8 cellular contexts compared by ENCODE assay signal in genomic region chr22:35915477-35916013, GRCh38.
A peak's percentile ranks its signal among the peaks of the same experiment; 100 is the strongest.
DNase-seq lines count a peak whose midpoint lies in the region; ATAC-seq and TF ChIP-seq lines count a peak whose summit lies in the region.

No MANE protein-coding gene starts in this region.

- H3K36me3 Mint-ChIP-seq in glutamatergic neuron (ENCODE audit: unreplicated experiment), result no peaks in the 10 kb centered on the region

- H3K36me3 ChIP-seq in GM23248 (ENCODE audit: low read depth) (no peaks in the 10 kb centered on the region), SJCRH30 (no peaks in the 10 kb centered on the region; the same call in 1 of the 2 replicates)

- H3K4me3 ChIP-seq in GM23248 (peak overlapping the region; percentile 77), SJCRH30 (peak overlapping the region; percentile 48)

- 0 out of 2 replicates have a peak overlapping the region, but pooled peaks have one; percentile 11 for H2AFZ ChIP-seq in GM23248

- H3K27ac Mint-ChIP-seq in glutamatergic neuron (ENCODE audit: unreplicated experiment), result peak overlapping the region; percentile 90

- H3K4me1 ChIP-seq in GM23248 (ENCODE audit: insufficient read depth), result peaks cover 30% of the 10 kb centered on the region
- peaks cover 19% of the 10 kb centered on the region for H3K4me1 ChIP-seq in SJCRH30

- peaks cover 5% of the 10 kb centered on the region for H3K9me3 Mint-ChIP-seq in glutamatergic neuron (ENCODE audit: unreplicated experiment)

- H3K27me3 Mint-ChIP-seq in glutamatergic neuron (ENCODE audit: unreplicated experiment), result no peaks in the 10 kb centered on the region

- peaks cover 62% of the 10 kb centered on the region for H3K4me1 Mint-ChIP-seq in glutamatergic neuron (ENCODE audit: low read depth, unreplicated experiment)

- intact Hi-C loops in sciatic nerve (cut with DNase I), result no loop called here

- H3K27ac ChIP-seq in GM23248 (peak overlapping the region; percentile 76), SJCRH30 (peak overlapping the region; percentile 64)

- H3K4me2 ChIP-seq in GM23248 (ENCODE audit: unreplicated experiment), result peak overlapping the region; percentile 96

- H3K9me2 ChIP-seq in GM23248 (ENCODE audit: insufficient read depth), result no peaks in the 10 kb centered on the region

- peak overlapping the region; percentile 69 for H3K9ac ChIP-seq in GM23248

- no peak for TF ChIP-seq CTCF in glutamatergic neuron (IDR thresholded peaks at IDR 0.05; ENCODE audit: partially characterized antibody, unreplicated experiment)

- ATAC-seq in sciatic nerve (peak; percentile 44), HG03175 (IDR thresholded peaks at IDR 0.05; ENCODE audit: unreplicated experiment) (no peak), HG02870 (IDR thresholded peaks at IDR 0.05; ENCODE audit: unreplicated experiment) (no peak)

- DNase-seq in GM23248 (peak; percentile 74), SJCRH30 (peak in 1 of 2 experiments; percentile 8), glutamatergic neuron (no peak), sciatic nerve (ENCODE audit: low spot score) (no peak), activated gamma-delta T cell treated with Interleukin-2 at 50 U/mL for 16 hours (no peak)
- DNase-seq in activated CD4-positive, CD25-positive, alpha-beta regulatory T cell (lab: John Stamatoyannopoulos, UW), result no peak

- no peaks in the 10 kb centered on the region for H4K20me1 ChIP-seq in GM23248 (ENCODE audit: insufficient read depth)

- peaks cover 89% of the 10 kb centered on the region for H3K79me2 ChIP-seq in GM23248 (ENCODE audit: insufficient read depth)

- 2% methylated on average over 5 of the region's 5 CpGs for WGBS in GM23248 (ENCODE audit: low coverage in 1 of 2, low lambda C conversion rate in 2 of 2, missing lambda C conversion rate in 2 of 2), 2 experiments

- H3K4me3 Mint-ChIP-seq in glutamatergic neuron (ENCODE audit: unreplicated experiment), result peak overlapping the region; percentile 85

- no peaks in the 10 kb centered on the region for H3K9me3 ChIP-seq in GM23248 (ENCODE audit: low read depth)
- no peaks in the 10 kb centered on the region for H3K9me3 ChIP-seq in SJCRH30 (replicated peaks)

- H3F3A ChIP-seq in GM23248 (ENCODE audit: insufficient read depth), result peaks cover 35% of the 10 kb centered on the region

- in situ Hi-C loops in GM23248 (cut with MboI), result loop anchor here (10.0 kb wide), 1 partner anchor 281 kb away; no protein-coding TSS in a partner anchor

- no peaks in the 10 kb centered on the region for H3K27me3 ChIP-seq in GM23248 (replicated peaks; ENCODE audit: insufficient read depth)
- no peaks in the 10 kb centered on the region for H3K27me3 ChIP-seq in SJCRH30
